8 cellular contexts compared by ENCODE assay signal in genomic region chr20:18588554-18589043, GRCh38. TPM values are rescaled to one million over a fixed set of nuclear protein-coding genes. Genes with fewer than 3 reads are reported as not detected.
A peak's percentile ranks its signal among the peaks of the same experiment; 100 is the strongest.
DNase-seq lines count a peak whose midpoint lies in the region; ATAC-seq and TF ChIP-seq lines count a peak whose summit lies in the region.

No MANE protein-coding gene starts in this region.

- DNase-seq in CD8-positive, alpha-beta memory T cell, result no peak
- DNase-seq in HFF-Myc (ENCODE audit: extremely low read depth, low read depth) (no peak), left ventricle myocardium inferior (no peak), smooth muscle cell (lab: John Stamatoyannopoulos, UW; ENCODE audit: unreplicated experiment) (no peak), occipital lobe (lab: John Stamatoyannopoulos, UW) (no peak)
- no peak for DNase-seq in activated CD4-positive, alpha-beta memory T cell treated with anti-CD3 and anti-CD28 coated beads, Interleukin-2, amount 10 ng/mL, durations not matched to agents 7 days and 5 days

- no peaks in the 10 kb centered on the region for H3K27me3 ChIP-seq in CD8-positive, alpha-beta memory T cell (ENCODE audit: insufficient read depth, low read length, poor library complexity, severe bottlenecking)
- no peaks in the 10 kb centered on the region for H3K27me3 ChIP-seq in left ventricle myocardium inferior (ENCODE audit: low read depth)
- no peaks in the 10 kb centered on the region for H3K27me3 ChIP-seq in smooth muscle cell (ENCODE audit: low read depth)

- no peak for ATAC-seq in GM21367 (IDR thresholded peaks at IDR 0.05; ENCODE audit: unreplicated experiment)
- no peak for ATAC-seq in GM18517 (IDR thresholded peaks at IDR 0.05; ENCODE audit: unreplicated experiment)

- peak overlapping the region; percentile 70 for H3K4me3 ChIP-seq in CD8-positive, alpha-beta memory T cell (ENCODE audit: low read length)
- peak overlapping the region; percentile 85 for H3K4me3 ChIP-seq in HFF-Myc (replicated peaks; ENCODE audit: low read depth, low read length)
- peak overlapping the region; percentile 91 for H3K4me3 ChIP-seq in left ventricle myocardium inferior
- peak overlapping the region; percentile 74 for H3K4me3 ChIP-seq in smooth muscle cell

- H3K27ac ChIP-seq in CD8-positive, alpha-beta memory T cell (ENCODE audit: low read depth, low read length), result peak overlapping the region; percentile 86
- H3K27ac ChIP-seq in left ventricle myocardium inferior (replicated peaks), result peak overlapping the region; percentile 86
- H3K27ac ChIP-seq in smooth muscle cell (ENCODE audit: low read depth), result no peak overlapping the region

- no peaks in the 10 kb centered on the region for H4K20me1 ChIP-seq in smooth muscle cell (ENCODE audit: low read depth)

- peaks cover 0 to 11% (median under 1%) of the 10 kb centered on the region in 3 donors for H3K36me3 Mint-ChIP-seq in CD8-positive, alpha-beta memory T cell
- H3K36me3 Mint-ChIP-seq in activated CD4-positive, alpha-beta memory T cell treated with anti-CD3 and anti-CD28 coated beads, Interleukin-2, amount 10 ng/mL, durations not matched to agents 7 days and 5 days (ENCODE audit: low read depth), result peaks cover 1% of the 10 kb centered on the region

- peak overlapping the region; percentile 83 for H3K4me2 ChIP-seq in smooth muscle cell

- peaks cover 24 to 49% (median 40%) of the 10 kb centered on the region in 3 donors for H3K4me1 Mint-ChIP-seq in CD8-positive, alpha-beta memory T cell
- H3K4me1 Mint-ChIP-seq in activated CD4-positive, alpha-beta memory T cell treated with anti-CD3 and anti-CD28 coated beads, Interleukin-2, amount 10 ng/mL, durations not matched to agents 7 days and 5 days, result peaks cover 27% of the 10 kb centered on the region

- no peaks in the 10 kb centered on the region for H3K9me3 ChIP-seq in CD8-positive, alpha-beta memory T cell (ENCODE audit: low read length)
- peaks cover 6% of the 10 kb centered on the region for H3K9me3 ChIP-seq in left ventricle myocardium inferior (replicated peaks)
- H3K9me3 ChIP-seq in smooth muscle cell (replicated peaks; ENCODE audit: low read depth), result no peaks in the 10 kb centered on the region

- POLR2A ChIA-PET in CD8-positive, alpha-beta memory T cell (lab: Charles Lee), result interaction anchor here (0.9 kb wide), 1 partner anchor 81 kb away, joined by 4 read pairs; the partner anchor contains the start of gene SEC23B
- POLR2A ChIA-PET in activated CD4-positive, alpha-beta memory T cell treated with anti-CD3 and anti-CD28 coated beads, Interleukin-2, amount 10 ng/mL, durations not matched to agents 7 days and 5 days (lab: Charles Lee), result interaction anchor here (0.5 to 2.0 kb wide), 6 partner anchors 22 to 450 kb away, joined by 3 to 16 read pairs (median 4); partner anchors contain the start of genes DZANK1, POLR3F, SEC23B and SMIM26

- 11% methylated on average over 19 of the region's 19 CpGs for WGBS in smooth muscle cell (ENCODE audit: low lambda C conversion rate)

- peak overlapping the region; percentile 84 for H2AFZ ChIP-seq in smooth muscle cell (ENCODE audit: low read depth)

- H3K9me3 Mint-ChIP-seq in CD8-positive, alpha-beta memory T cell, result no peaks in the 10 kb centered on the region
- H3K9me3 Mint-ChIP-seq in activated CD4-positive, alpha-beta memory T cell treated with anti-CD3 and anti-CD28 coated beads, Interleukin-2, amount 10 ng/mL, durations not matched to agents 7 days and 5 days, result no peaks in the 10 kb centered on the region

- peak overlapping the region; percentile 72 to 98 (median 93) for H3K27ac Mint-ChIP-seq in CD8-positive, alpha-beta memory T cell
- H3K27ac Mint-ChIP-seq in activated CD4-positive, alpha-beta memory T cell treated with anti-CD3 and anti-CD28 coated beads, Interleukin-2, amount 10 ng/mL, durations not matched to agents 7 days and 5 days, result peak overlapping the region; percentile 73

- CTCF ChIA-PET in CD8-positive, alpha-beta memory T cell (lab: Charles Lee), result interaction anchor here (0.6 to 2.0 kb wide), 4 partner anchors 9 to 1429 kb away, joined by 3 to 7 read pairs (median 4); partner anchors contain the start of genes NAA20, SEC23B and SMIM26
- CTCF ChIA-PET in activated CD4-positive, alpha-beta memory T cell treated with anti-CD3 and anti-CD28 coated beads, Interleukin-2, amount 10 ng/mL, durations not matched to agents 7 days and 5 days (lab: Charles Lee), result interaction anchor here (0.5 to 1.5 kb wide), 3 partner anchors 22 to 115 kb away, joined by 3 read pairs; partner anchors contain the start of genes SEC23B and SMIM26

- peaks cover 13% of the 10 kb centered on the region for H3K4me1 ChIP-seq in CD8-positive, alpha-beta memory T cell (ENCODE audit: insufficient read depth, low read length)
- H3K4me1 ChIP-seq in left ventricle myocardium inferior (peaks cover 17% of the 10 kb centered on the region), smooth muscle cell (ENCODE audit: low read depth) (peaks cover 3% of the 10 kb centered on the region)

- TF ChIP-seq CTCF in HFF-Myc (IDR thresholded peaks at IDR 0.05; ENCODE audit: low read depth, low read length, missing control alignments), result no peak
- no peak for TF ChIP-seq CTCF in left ventricle myocardium inferior (IDR thresholded peaks at IDR 0.05; ENCODE audit: borderline replicate concordance)
- no peak for TF ChIP-seq CTCF in smooth muscle cell (IDR thresholded peaks at IDR 0.05; ENCODE audit: borderline replicate concordance, insufficient read depth, poor library complexity, severe bottlenecking)

- no peaks in the 10 kb centered on the region for H3K36me3 ChIP-seq in CD8-positive, alpha-beta memory T cell (ENCODE audit: insufficient read depth, low read length)
- H3K36me3 ChIP-seq in left ventricle myocardium inferior (peaks cover under 1% of the 10 kb centered on the region), smooth muscle cell (ENCODE audit: low read depth) (no peaks in the 10 kb centered on the region)

- H3K4me3 Mint-ChIP-seq in CD8-positive, alpha-beta memory T cell, result peak overlapping the region; percentile 88 to 97 (median 92)
- peak overlapping the region; percentile 79 for H3K4me3 Mint-ChIP-seq in activated CD4-positive, alpha-beta memory T cell treated with anti-CD3 and anti-CD28 coated beads, Interleukin-2, amount 10 ng/mL, durations not matched to agents 7 days and 5 days

- intact Hi-C loops in left ventricle myocardium inferior (cut with micrococcal nuclease), result no loop called here

- peak overlapping the region; percentile 34 for H3K9ac ChIP-seq in smooth muscle cell (ENCODE audit: low read depth)

- peaks cover 0 to 10% of the 10 kb centered on the region in 2 donors for H3K27me3 Mint-ChIP-seq in CD8-positive, alpha-beta memory T cell
- H3K27me3 Mint-ChIP-seq in activated CD4-positive, alpha-beta memory T cell treated with anti-CD3 and anti-CD28 coated beads, Interleukin-2, amount 10 ng/mL, durations not matched to agents 7 days and 5 days, result peaks cover 6% of the 10 kb centered on the region

- peaks cover 3% of the 10 kb centered on the region for H3F3A ChIP-seq in smooth muscle cell (ENCODE audit: low read depth)

- H3K79me2 ChIP-seq in smooth muscle cell (ENCODE audit: low read depth), result no peaks in the 10 kb centered on the region

RNA-seq across cellular contexts. Expression of gene DTD1, which starts 0.7 kb away (rescaled TPM):
- total RNA-seq in CD8-positive, alpha-beta memory T cell, result 10 to 100 TPM; 60.2 to 60.8 TPM
- polyA plus RNA-seq in CD8-positive, alpha-beta memory T cell, result 59.6 TPM
- total RNA-seq in activated CD4-positive, alpha-beta memory T cell treated with anti-CD3 and anti-CD28 coated beads, Interleukin-2, amount 10 ng/mL, durations not matched to agents 7 days and 5 days, result 10 to 100 TPM; 28.6 to 33.4 TPM
- 12.2 TPM for total RNA-seq in left ventricle myocardium inferior
- 23.9 and 27.5 TPM in 2 replicates for total RNA-seq in smooth muscle cell
- 26.9 and 27.2 TPM in 2 replicates for polyA plus RNA-seq in smooth muscle cell
- total RNA-seq in occipital lobe, result 84.2 TPM

RNA-seq across cellular contexts. Expression of gene SMIM26, which starts 21.4 kb away (rescaled TPM):
- total RNA-seq in CD8-positive, alpha-beta memory T cell, result 10 to 100 TPM; 45.2 to 47.1 TPM
- polyA plus RNA-seq in CD8-positive, alpha-beta memory T cell, result 187 TPM
- 10 to 100 TPM; 61.4 to 64.7 TPM for total RNA-seq in activated CD4-positive, alpha-beta memory T cell treated with anti-CD3 and anti-CD28 coated beads, Interleukin-2, amount 10 ng/mL, durations not matched to agents 7 days and 5 days
- total RNA-seq in left ventricle myocardium inferior (109 TPM), smooth muscle cell (88.6 and 161 TPM in 2 replicates), occipital lobe (76.3 TPM)
- polyA plus RNA-seq in smooth muscle cell, result 71.8 and 90.0 TPM in 2 replicates
